In the genomic region with DNA sequence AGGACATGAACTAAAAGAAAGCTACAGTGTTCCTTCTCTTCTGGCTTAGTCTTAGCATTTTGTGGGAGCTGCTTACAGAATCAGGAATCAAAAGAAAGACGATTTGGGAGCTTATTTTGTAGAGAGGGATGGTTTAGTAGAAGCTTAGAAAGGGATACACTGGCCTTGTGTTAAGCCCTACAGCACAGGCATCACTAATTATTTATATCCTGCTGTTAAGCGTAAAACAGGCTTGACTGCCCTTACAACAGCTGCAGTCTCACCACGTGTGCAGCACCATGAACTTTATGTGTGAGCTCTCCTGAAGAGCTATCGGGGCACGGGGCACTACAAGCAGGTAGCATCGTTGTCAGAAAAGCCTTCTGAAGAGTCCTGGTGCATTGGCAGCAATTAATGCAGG, we compare ENCODE assay signal across 20 cellular contexts.
DNase-seq lines count a peak whose midpoint lies in the region; ATAC-seq, FAIRE-seq and TF ChIP-seq lines count a peak whose summit lies in the region.
"Had no signal": no experiment of that assay in that cellular context is flagged by ENCODE, and none has a peak within 500 bp of the region (broad histone marks: within the 10 kb centered on the region; RNA-seq: fewer than 3 reads in every experiment).

No MANE protein-coding gene starts in this region.

- no peak for TF ChIP-seq RAD21 in H1 (IDR thresholded peaks at IDR 0.05 in 1 of 2, conservative IDR thresholded peaks at IDR 0.05 in 1 of 2; ENCODE audit: low read depth in 2 of 2, low read length in 2 of 2)

- H2BK5ac ChIP-seq in H1 (ENCODE audit: low read depth, low read length): no peak overlapping the region

- peak overlapping the region; percentile 91 for H2AFZ ChIP-seq in H1 (ENCODE audit: low read length)

- ATAC-seq in GM19023 (IDR thresholded peaks at IDR 0.05; ENCODE audit: unreplicated experiment): no peak
- ATAC-seq: HepG2; sciatic nerve; SK-N-SH treated with all-trans-retinoic acid at 6 μM for 48 hours; stimulated activated effector memory CD8-positive, alpha-beta T cell treated with anti-CD3 and anti-CD28 coated beads, Interleukin-12 subunit alpha, Interleukin-12 subunit beta, amount 100 ng/mL, for 72 hours had no signal

- no peak overlapping the region for H3K18ac ChIP-seq in H1 (ENCODE audit: extremely low read depth, low read length)

- no peak overlapping the region for H4K91ac ChIP-seq in H1 (replicated peaks; ENCODE audit: insufficient read length, low read length)

- 71% methylated on average over 6 of the region's 6 CpGs; no CpG with 5 or more reads in 1 of the 2 experiments for WGBS in H1 (ENCODE audit: extremely low coverage in 1 of 2, insufficient coverage in 1 of 2, insufficient read length in 1 of 2, insufficient replicate concordance in 2 of 2, low coverage in 1 of 2, low lambda C conversion rate in 2 of 2, missing lambda C conversion rate in 1 of 2), 2 experiments

- peaks cover 0 to 4% (median 1%) of the 10 kb centered on the region in 4 experiments; a peak in 3 of 7 replicates for H3K4me1 ChIP-seq in H1 (replicated peaks in 1 of 4; ENCODE audit: control insufficient read depth in 3 of 4, insufficient read depth in 4 of 4, low read length in 3 of 4)
- H3K4me1 ChIP-seq: breast epithelium had no signal

- H3K4me3 ChIP-seq in H1 (ENCODE audit: extremely low read depth in 1 of 4, insufficient read depth in 2 of 4, low read depth in 3 of 4, low read length in 4 of 4): no peak overlapping the region
- H3K4me3 ChIP-seq: breast epithelium had no signal

- no peaks in the 10 kb centered on the region for H3K36me3 ChIP-seq in H1 (ENCODE audit: control insufficient read depth in 2 of 4, insufficient read depth in 4 of 4, low read length in 3 of 4)
- H3K36me3 ChIP-seq: breast epithelium had no signal

- H3K27me3 Mint-ChIP-seq in activated T-helper 2 cell treated with anti-CD3 and anti-CD28 coated beads, Interferon-gamma antibody, Interleukin-2, Interleukin-4, amounts not matched to agents 10 μg/mL and 5 μg/mL and 100 μg/mL, durations not matched to agents 14 hours and 24 hours and 36 hours (ENCODE audit: low read depth): no peaks in the 10 kb centered on the region
- no peaks in the 10 kb centered on the region for H3K27me3 Mint-ChIP-seq in activated T-cell treated with anti-CD3 and anti-CD28 coated beads, Interleukin-2, amount 50 U/mL, for 24 hours
- H3K27me3 Mint-ChIP-seq: CD4-positive, CD25-positive, alpha-beta regulatory T cell had no signal

- H3K23me2 ChIP-seq in H1 (ENCODE audit: low read depth, low read length): no peaks in the 10 kb centered on the region

- H4K20me1 ChIP-seq in H1 (replicated peaks in 1 of 2; ENCODE audit: control insufficient read depth in 1 of 2, insufficient read depth in 2 of 2, low read length in 2 of 2): no peaks in the 10 kb centered on the region

- no peak overlapping the region for H2BK15ac ChIP-seq in H1 (ENCODE audit: low read length)

- no peak overlapping the region for H4K8ac ChIP-seq in H1 (ENCODE audit: extremely low read depth, insufficient read depth, low read length)

- 0 out of 4 replicates have a peak overlapping the region, but pooled peaks of 1 of the 2 experiments have one; percentile 0 for H3K4me2 ChIP-seq in H1 (ENCODE audit: insufficient read depth in 1 of 2, low read depth in 2 of 2, low read length in 2 of 2)

- H3K4me3 Mint-ChIP-seq in activated T-helper 2 cell treated with anti-CD3 and anti-CD28 coated beads, Interferon-gamma antibody, Interleukin-2, Interleukin-4, amounts not matched to agents 10 μg/mL and 5 μg/mL and 100 μg/mL, durations not matched to agents 14 hours and 24 hours and 36 hours (ENCODE audit: low read depth): no peak overlapping the region
- H3K4me3 Mint-ChIP-seq in activated T-cell treated with anti-CD3 and anti-CD28 coated beads, Interleukin-2, amount 50 U/mL, for 24 hours: no peak overlapping the region
- H3K4me3 Mint-ChIP-seq: CD4-positive, CD25-positive, alpha-beta regulatory T cell; nephron progenitor cell; stimulated activated effector memory CD8-positive, alpha-beta T cell treated with anti-CD3 and anti-CD28 coated beads, Interleukin-12 subunit alpha, Interleukin-12 subunit beta, amount 100 ng/mL, for 72 hours; type B pancreatic cell had no signal

- intact Hi-C loops in activated T-helper 2 cell treated with anti-CD3 and anti-CD28 coated beads, Interferon-gamma antibody, Interleukin-2, Interleukin-4, amounts not matched to agents 10 μg/mL and 5 μg/mL and 100 μg/mL, durations not matched to agents 14 hours and 24 hours and 36 hours (cut with micrococcal nuclease): no loop called here

- no peak for TF ChIP-seq EP300 in H1 (IDR thresholded peaks at IDR 0.05; ENCODE audit: borderline replicate concordance in 1 of 2, low read depth in 2 of 2, low read length in 2 of 2)

- TF ChIP-seq CTCF in H1 (IDR thresholded peaks at IDR 0.05; ENCODE audit: control extremely low read depth in 1 of 3, insufficient read depth in 1 of 3, low read depth in 1 of 3, low read length in 3 of 3): no peak

- H3K9me3 Mint-ChIP-seq in activated T-helper 2 cell treated with anti-CD3 and anti-CD28 coated beads, Interferon-gamma antibody, Interleukin-2, Interleukin-4, amounts not matched to agents 10 μg/mL and 5 μg/mL and 100 μg/mL, durations not matched to agents 14 hours and 24 hours and 36 hours: peaks cover 23% of the 10 kb centered on the region
- H3K9me3 Mint-ChIP-seq in activated T-cell treated with anti-CD3 and anti-CD28 coated beads, Interleukin-2, amount 50 U/mL, for 24 hours: peaks cover 13% of the 10 kb centered on the region
- H3K9me3 Mint-ChIP-seq: nephron progenitor cell, type B pancreatic cell had no signal

- no peak overlapping the region for H4K5ac ChIP-seq in H1 (ENCODE audit: insufficient read length, low read depth, low read length)

- H3K27ac Mint-ChIP-seq in activated T-helper 2 cell treated with anti-CD3 and anti-CD28 coated beads, Interferon-gamma antibody, Interleukin-2, Interleukin-4, amounts not matched to agents 10 μg/mL and 5 μg/mL and 100 μg/mL, durations not matched to agents 14 hours and 24 hours and 36 hours: no peak overlapping the region
- no peak overlapping the region for H3K27ac Mint-ChIP-seq in activated T-cell treated with anti-CD3 and anti-CD28 coated beads, Interleukin-2, amount 50 U/mL, for 24 hours
- H3K27ac Mint-ChIP-seq: CD4-positive, CD25-positive, alpha-beta regulatory T cell; nephron progenitor cell; stimulated activated effector memory CD8-positive, alpha-beta T cell treated with anti-CD3 and anti-CD28 coated beads, Interleukin-12 subunit alpha, Interleukin-12 subunit beta, amount 100 ng/mL, for 72 hours; type B pancreatic cell had no signal

- H3K79me1 ChIP-seq in H1 (ENCODE audit: low read depth, low read length): no peaks in the 10 kb centered on the region

- no peak overlapping the region for H3K23ac ChIP-seq in H1 (ENCODE audit: insufficient read length)

- no peaks in the 10 kb centered on the region for H3K4me1 Mint-ChIP-seq in activated T-helper 2 cell treated with anti-CD3 and anti-CD28 coated beads, Interferon-gamma antibody, Interleukin-2, Interleukin-4, amounts not matched to agents 10 μg/mL and 5 μg/mL and 100 μg/mL, durations not matched to agents 14 hours and 24 hours and 36 hours (ENCODE audit: low read depth)
- no peaks in the 10 kb centered on the region for H3K4me1 Mint-ChIP-seq in activated T-cell treated with anti-CD3 and anti-CD28 coated beads, Interleukin-2, amount 50 U/mL, for 24 hours (ENCODE audit: low read depth)
- H3K4me1 Mint-ChIP-seq: CD4-positive, CD25-positive, alpha-beta regulatory T cell; stimulated activated effector memory CD8-positive, alpha-beta T cell treated with anti-CD3 and anti-CD28 coated beads, Interleukin-12 subunit alpha, Interleukin-12 subunit beta, amount 100 ng/mL, for 72 hours had no signal

- no peak overlapping the region for H3K27ac ChIP-seq in H1 (ENCODE audit: low read depth, low read length)
- H3K27ac ChIP-seq: breast epithelium had no signal

- H3K79me2 ChIP-seq in H1 (ENCODE audit: control insufficient read depth in 1 of 2, insufficient read depth in 2 of 2, low read length in 2 of 2): no peaks in the 10 kb centered on the region

- no peak overlapping the region for H2AK5ac ChIP-seq in H1 (ENCODE audit: low read depth, low read length)

- no peak overlapping the region for H2BK12ac ChIP-seq in H1 (ENCODE audit: low read depth, low read length)

- peaks cover 0 to 1% (median 0%) of the 10 kb centered on the region in 4 experiments; a peak in 1 of 7 replicates for H3K27me3 ChIP-seq in H1 (replicated peaks in 1 of 4; ENCODE audit: control insufficient read depth in 3 of 4, extremely low read depth in 1 of 4, insufficient read depth in 3 of 4, low read length in 3 of 4)
- H3K27me3 ChIP-seq: breast epithelium had no signal

- CTCF ChIA-PET in H1 (lab: Charles Lee; ENCODE audit: partially characterized antibody): no interaction called here

- H3K9me3 ChIP-seq in H1 (ENCODE audit: insufficient read depth in 2 of 2, low read depth in 1 of 2, low read length in 1 of 2): no peaks in the 10 kb centered on the region
- H3K9me3 ChIP-seq: breast epithelium had no signal

- no peak overlapping the region for H3K9ac ChIP-seq in H1 (replicated peaks in 1 of 4; ENCODE audit: extremely low read depth in 1 of 4, low read depth in 3 of 4, low read length in 3 of 4)

- no peak for TF ChIP-seq POLR2A in H1 (IDR thresholded peaks at IDR 0.05; ENCODE audit: control extremely low read depth in 1 of 2, low read depth in 2 of 2, low read length in 2 of 2)

- no peak overlapping the region for H3K14ac ChIP-seq in H1 (ENCODE audit: insufficient read length)

- no peak overlapping the region for H2BK120ac ChIP-seq in H1 (replicated peaks; ENCODE audit: low read depth, low read length)

- H3K56ac ChIP-seq in H1 (replicated peaks; ENCODE audit: insufficient read length, low read depth, low read length): no peak overlapping the region

- POLR2A ChIA-PET in H1 (lab: Charles Lee; ENCODE audit: partially characterized antibody): no interaction called here

- H3K36me3 Mint-ChIP-seq in activated T-helper 2 cell treated with anti-CD3 and anti-CD28 coated beads, Interferon-gamma antibody, Interleukin-2, Interleukin-4, amounts not matched to agents 10 μg/mL and 5 μg/mL and 100 μg/mL, durations not matched to agents 14 hours and 24 hours and 36 hours (ENCODE audit: low read depth): no peaks in the 10 kb centered on the region
- H3K36me3 Mint-ChIP-seq in activated T-cell treated with anti-CD3 and anti-CD28 coated beads, Interleukin-2, amount 50 U/mL, for 24 hours (ENCODE audit: low read depth): no peaks in the 10 kb centered on the region
- H3K36me3 Mint-ChIP-seq: CD4-positive, CD25-positive, alpha-beta regulatory T cell; stimulated activated effector memory CD8-positive, alpha-beta T cell treated with anti-CD3 and anti-CD28 coated beads, Interleukin-12 subunit alpha, Interleukin-12 subunit beta, amount 100 ng/mL, for 72 hours; type B pancreatic cell had no signal

- H3K4ac ChIP-seq in H1 (replicated peaks; ENCODE audit: insufficient read length, low read depth, low read length): no peak overlapping the region

- FAIRE-seq in H1 (lab: Jason Lieb, UNC): no peak
- FAIRE-seq: HepG2 had no signal

- DNase-seq in NCI-H1092 treated with DMSO at 0.1 percent for 48 hours (lab: John Stamatoyannopoulos, UW): peak; percentile 29
- no peak for DNase-seq in NCI-H1092 (lab: John Stamatoyannopoulos, UW)
- peak; percentile 62 for DNase-seq in NCI-H524 treated with DMSO at 0.1 percent for 48 hours (lab: John Stamatoyannopoulos, UW)
- no peak for DNase-seq in H1 (ENCODE audit: low read depth in 1 of 2, low spot score in 2 of 2)
- DNase-seq in superior temporal gyrus (ENCODE audit: extremely low spot score): peak; percentile 17
- DNase-seq in activated T-helper 2 cell treated with anti-CD3 and anti-CD28 coated beads, Interferon-gamma antibody, Interleukin-2, Interleukin-4, amounts not matched to agents 10 μg/mL and 5 μg/mL and 100 μg/mL, durations not matched to agents 14 hours and 24 hours and 36 hours (ENCODE audit: low spot score): no peak
- DNase-seq in activated T-cell treated with anti-CD3 and anti-CD28 coated beads, Interleukin-2, amount 50 U/mL, for 24 hours: no peak
- DNase-seq: 8988T; activated naive CD4-positive, alpha-beta T cell treated with anti-CD3 and anti-CD28 coated beads, Interleukin-2, amount 50 U/mL, for 16 hours; CD4-positive, CD25-positive, alpha-beta regulatory T cell; effector CD4-positive, alpha-beta T cell; GDM1; nephron progenitor cell had no signal

- no peak overlapping the region for H2BK20ac ChIP-seq in H1 (ENCODE audit: low read length)

Comparison
In these comparisons a context has a peak if more than half of its experiments do, and no peak if none do; other contexts are left out.
1. DNase-seq: peak in NCI-H1092 treated with DMSO at 0.1 percent for 48 hours (single experiment), NCI-H524 treated with DMSO at 0.1 percent for 48 hours (single experiment) and superior temporal gyrus (single experiment); none in NCI-H1092 (single experiment), H1 (0 of 2), activated T-helper 2 cell treated with anti-CD3 and anti-CD28 coated beads, Interferon-gamma antibody, Interleukin-2, Interleukin-4, amounts not matched to agents 10 μg/mL and 5 μg/mL and 100 μg/mL, durations not matched to agents 14 hours and 24 hours and 36 hours (single experiment) and activated T-cell treated with anti-CD3 and anti-CD28 coated beads, Interleukin-2, amount 50 U/mL, for 24 hours (single experiment).